ENCODE assay signal across 8 cellular contexts in genomic region chr12:124684971-124685688, GRCh38.
A peak's percentile ranks its signal among the peaks of the same experiment; 100 is the strongest.
DNase-seq lines count a peak whose midpoint lies in the region; ATAC-seq and TF ChIP-seq lines count a peak whose summit lies in the region.

No MANE protein-coding gene starts in this region.

- H3K27ac ChIP-seq in GM23248: peak overlapping the region; percentile 81
- H3K27ac ChIP-seq in heart left ventricle: peak overlapping the region; percentile 67 to 90 (median 79)

- in situ Hi-C loops in GM23248 (cut with MboI): no loop called here

- H4K20me1 ChIP-seq in GM23248 (ENCODE audit: insufficient read depth): no peaks in the 10 kb centered on the region

- no peak for TF ChIP-seq CTCF in WI38 (IDR thresholded peaks at IDR 0.05; ENCODE audit: low read depth, low read length)
- no peak for TF ChIP-seq CTCF in heart left ventricle (IDR thresholded peaks at IDR 0.05)

- no peaks in the 10 kb centered on the region for H3K9me2 ChIP-seq in GM23248 (ENCODE audit: insufficient read depth)

- no peaks in the 10 kb centered on the region for H3K27me3 ChIP-seq in GM23248 (replicated peaks; ENCODE audit: insufficient read depth)
- H3K27me3 ChIP-seq in heart left ventricle: no peaks in the 10 kb centered on the region

- TF ChIP-seq POLR2A in heart left ventricle (IDR thresholded peaks at IDR 0.05): no peak

- ATAC-seq in heart left ventricle (peak in 3 of 4 donors; percentile 21 to 30 (median 24)), HG03108 (IDR thresholded peaks at IDR 0.05; ENCODE audit: unreplicated experiment) (no peak), GM19452 (IDR thresholded peaks at IDR 0.05; ENCODE audit: unreplicated experiment) (no peak)

- WGBS in GM23248 (ENCODE audit: low coverage in 1 of 2, low lambda C conversion rate in 2 of 2, missing lambda C conversion rate in 2 of 2), 2 experiments: 5% methylated on average over 18 of the region's 18 CpGs
- 25 to 46% (median 27%) methylated on average over 18 of the region's 18 CpGs for WGBS in heart left ventricle, 4 donors

- H3F3A ChIP-seq in GM23248 (ENCODE audit: insufficient read depth): peaks cover 38% of the 10 kb centered on the region

- no peaks in the 10 kb centered on the region for H3K79me2 ChIP-seq in GM23248 (ENCODE audit: insufficient read depth)

- H3K9me3 ChIP-seq in GM23248 (ENCODE audit: low read depth) (no peaks in the 10 kb centered on the region), heart left ventricle (peaks cover 0 to 4% (median 0%) of the 10 kb centered on the region in 12 donors)

- peak overlapping the region; percentile 45 for H2AFZ ChIP-seq in GM23248

- peak overlapping the region; percentile 64 for H3K4me3 ChIP-seq in GM23248
- H3K4me3 ChIP-seq in WI38 (ENCODE audit: low read depth, low read length): peak overlapping the region; percentile 46
- H3K4me3 ChIP-seq in heart left ventricle: peak overlapping the region in 7 of 12 donors; percentile 2 to 25 (median 10)

- H3K4me1 ChIP-seq in GM23248 (ENCODE audit: insufficient read depth): peaks cover 42% of the 10 kb centered on the region
- H3K4me1 ChIP-seq in heart left ventricle: peaks cover 16 to 89% (median 60%) of the 10 kb centered on the region in 12 donors

- peak overlapping the region; percentile 71 for H3K9ac ChIP-seq in GM23248

- DNase-seq in GM23248 (peak; percentile 86), heart left ventricle (no peak), smooth muscle cell of the brain vasculature (ENCODE audit: low read depth, low spot score) (peak; percentile 87), T1000 (lab: John Stamatoyannopoulos, UW) (no peak), cortex of kidney (lab: John Stamatoyannopoulos, UW) (no peak)

- H3K4me2 ChIP-seq in GM23248 (ENCODE audit: unreplicated experiment): peak overlapping the region; percentile 86

- intact Hi-C loops in heart left ventricle (cut with DNase I): loop anchor here in 8 of 10 donors (5.0 to 10.0 kb wide), 11 partner anchors 42 to 298 kb away; partner anchors contain the start of gene NCOR2 (in 6 of the 8)

- H3K36me3 ChIP-seq in GM23248 (ENCODE audit: low read depth) (no peaks in the 10 kb centered on the region), heart left ventricle (no peaks in the 10 kb centered on the region)

Comparison
In these comparisons a context has a peak if more than half of its experiments do, and no peak if none do; other contexts are left out.
1. DNase-seq: peak in GM23248 (single experiment) and smooth muscle cell of the brain vasculature (single experiment); none in heart left ventricle (0 of 5), T1000 (single experiment) and cortex of kidney (single experiment).
2. H3K4me3 ChIP-seq: peak in every context shown above with its lines; median percentile 64 in GM23248; 46 in WI38; 10 in heart left ventricle.
3. ATAC-seq: peak in heart left ventricle (3 of 4); none in HG03108 (single experiment) and GM19452 (single experiment).